1 cellular context compared by ENCODE assay signal in genomic region chr17:65477600-65477999, GRCh38.
TF ChIP-seq lines count a peak whose summit lies in the region.

No MANE protein-coding gene starts in this region.

TF ChIP-seq in A549, 52 proteins besides CTCF, POLR2A, EP300 and RAD21 (continued from another document):
- no peak for TF ChIP-seq REST (IDR thresholded peaks at IDR 0.05)
- no peak for TF ChIP-seq RFX5 (IDR thresholded peaks at IDR 0.05)
- no peak for TF ChIP-seq GATA3 (IDR thresholded peaks at IDR 0.05; ENCODE audit: borderline replicate concordance)
